2 cellular contexts compared by ENCODE assay signal in genomic region chr7:37405128-37405527, GRCh38.
TF ChIP-seq lines count a peak whose summit lies in the region.

No MANE protein-coding gene starts in this region.

TF ChIP-seq in liver, 16 proteins besides CTCF, POLR2A, EP300 and RAD21:
- TF ChIP-seq JUND (IDR thresholded peaks at IDR 0.05) (no peak), YY1 (IDR thresholded peaks at IDR 0.05) (no peak), HNF4G (IDR thresholded peaks at IDR 0.05) (no peak), REST (IDR thresholded peaks at IDR 0.05) (no peak), GABPA (IDR thresholded peaks at IDR 0.05 in 1 of 2, conservative IDR thresholded peaks at IDR 0.05 in 1 of 2) (no peak), MAX (IDR thresholded peaks at IDR 0.05) (no peak), SP1 (IDR thresholded peaks at IDR 0.05) (no peak), HNF4A (conservative IDR thresholded peaks at IDR 0.05) (no peak), ATF3 (IDR thresholded peaks at IDR 0.05) (no peak), NR2F2 (IDR thresholded peaks at IDR 0.05) (no peak), FOXA2 (IDR thresholded peaks at IDR 0.05) (no peak), FOXA1 (IDR thresholded peaks at IDR 0.05) (no peak), TAF1 (conservative IDR thresholded peaks at IDR 0.05) (no peak), RXRA (IDR thresholded peaks at IDR 0.05) (no peak)

TF ChIP-seq in HepG2, 621 proteins besides CTCF, POLR2A, EP300 and RAD21:
- TF ChIP-seq NFYB (CRISPR knock-in tag; IDR thresholded peaks at IDR 0.05) (no peak), HOXA5 (CRISPR knock-in tag; IDR thresholded peaks at IDR 0.05) (no peak), GZF1 (CRISPR knock-in tag; IDR thresholded peaks at IDR 0.05) (no peak), HDAC1 (CRISPR knock-in tag; IDR thresholded peaks at IDR 0.05) (no peak), ZNF337 (CRISPR knock-in tag; IDR thresholded peaks at IDR 0.05; ENCODE audit: borderline replicate concordance, low read depth) (no peak), ZBTB4 (CRISPR knock-in tag; IDR thresholded peaks at IDR 0.05; ENCODE audit: borderline replicate concordance) (no peak), SP2 (CRISPR knock-in tag; IDR thresholded peaks at IDR 0.05) (no peak), ZBTB40 (IDR thresholded peaks at IDR 0.05) (no peak), ZBTB40 (CRISPR knock-in tag; IDR thresholded peaks at IDR 0.05) (no peak), SMARCC2 (IDR thresholded peaks at IDR 0.05) (no peak), ARHGAP35 (CRISPR knock-in tag; IDR thresholded peaks at IDR 0.05; ENCODE audit: borderline replicate concordance) (no peak), WIZ (CRISPR knock-in tag; IDR thresholded peaks at IDR 0.05) (no peak), TEAD2 (CRISPR knock-in tag; IDR thresholded peaks at IDR 0.05) (no peak), POGK (CRISPR knock-in tag; conservative IDR thresholded peaks at IDR 0.05) (no peak)
